Comparison of ENCODE assay signal across 9 cellular contexts in the genomic region with DNA sequence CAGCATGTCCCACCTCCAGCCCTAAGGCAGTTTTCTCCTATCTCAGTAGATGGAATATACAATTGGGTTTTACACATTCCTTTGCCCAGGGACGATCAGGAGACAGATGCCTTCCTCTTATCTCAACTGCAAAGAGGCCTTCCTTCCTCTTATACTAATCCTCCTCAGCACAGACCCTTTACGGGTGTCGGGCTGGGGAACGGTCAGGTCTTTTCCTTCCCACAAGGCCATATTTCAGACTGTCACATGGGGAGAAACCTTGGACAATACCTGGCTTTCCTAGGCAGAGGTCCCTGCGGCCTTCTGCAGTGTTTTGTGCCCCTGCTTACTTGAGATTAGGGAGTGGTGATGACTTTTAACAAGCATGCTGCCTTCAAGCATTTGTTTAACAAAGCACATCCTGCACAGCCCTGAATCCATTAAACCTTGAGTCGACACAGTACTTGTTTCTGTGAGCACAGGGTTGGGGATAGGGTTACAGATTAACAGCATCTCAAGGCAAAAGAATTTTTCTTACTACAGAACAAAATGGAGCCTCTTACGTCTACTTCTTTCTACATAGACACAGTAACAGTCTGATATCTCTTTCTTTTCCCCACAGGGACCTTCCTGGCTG. TPM values are rescaled to one million over a fixed set of nuclear protein-coding genes. Genes with fewer than 3 reads are reported as not detected.
DNase-seq lines count a peak whose midpoint lies in the region; ATAC-seq, FAIRE-seq and TF ChIP-seq lines count a peak whose summit lies in the region.
"Not testable (repeated sequence)": the region's sequence is repeated elsewhere in the genome, so short reads cannot be mapped to it uniquely, and the experiment has no call there.
"Had no signal": no experiment of that assay in that cellular context is flagged by ENCODE, and none has a peak within 500 bp of the region (broad histone marks: within the 10 kb centered on the region; RNA-seq: fewer than 3 reads in every experiment).

No MANE protein-coding gene starts in this region.

- WGBS in thyroid gland, 2 donors: 45 to 55% methylated on average over 7 of the region's 7 CpGs

- not testable (repeated sequence) for ATAC-seq in left lung

- not testable (repeated sequence) for H3K9me3 Mint-ChIP-seq in Calu3 (ENCODE audit: low read depth, unreplicated experiment); IgD-negative memory B cell; astrocyte (ENCODE audit: unreplicated experiment); neural crest cell

- not testable (repeated sequence) for H3K36me3 Mint-ChIP-seq in Calu3 (ENCODE audit: insufficient read depth, unreplicated experiment); IgD-negative memory B cell; astrocyte (ENCODE audit: low read depth, unreplicated experiment); neural crest cell (ENCODE audit: low read depth)

- H3K36me3 ChIP-seq in astrocyte (ENCODE audit: insufficient read depth, low read length); left lung; thyroid gland: not testable (repeated sequence)

- not testable (repeated sequence) for TF ChIP-seq POLR2A in thyroid gland (IDR thresholded peaks at IDR 0.05)

- intact Hi-C loops in Calu3 (cut with micrococcal nuclease; ENCODE audit: unreplicated experiment); left lung (cut with DNase I); thyroid gland (cut with DNase I): not testable (repeated sequence)

- not testable (repeated sequence) for H3K4me2 ChIP-seq in astrocyte (ENCODE audit: low read length)

- FAIRE-seq in astrocyte (lab: Jason Lieb, UNC): not testable (repeated sequence)

- H3K9me3 ChIP-seq in astrocyte (ENCODE audit: insufficient read depth, low read depth, low read length); left lung; thyroid gland: not testable (repeated sequence)

- not testable (repeated sequence) for H2AFZ ChIP-seq in astrocyte (ENCODE audit: low read depth, low read length)

- not testable (repeated sequence) for TF ChIP-seq CTCF in Calu3 (IDR thresholded peaks at IDR 0.05; ENCODE audit: unreplicated experiment); astrocyte (IDR thresholded peaks at IDR 0.05; ENCODE audit: insufficient read depth, low read depth, low read length); left lung (IDR thresholded peaks at IDR 0.05); neural crest cell (conservative IDR thresholded peaks at IDR 0.05); thyroid gland (IDR thresholded peaks at IDR 0.05)

- not testable (repeated sequence) for H3K9ac ChIP-seq in astrocyte (ENCODE audit: low read length)

- not testable (repeated sequence) for H3K79me2 ChIP-seq in astrocyte (ENCODE audit: insufficient read depth, low read length)

- H3K4me3 ChIP-seq in astrocyte (ENCODE audit: insufficient read depth, low read depth, low read length); left lung; thyroid gland (replicated peaks in 1 of 3): not testable (repeated sequence)

- not testable (repeated sequence) for H3K27me3 ChIP-seq in astrocyte (ENCODE audit: insufficient read depth, low read length); left lung; thyroid gland

- H3K4me1 ChIP-seq in astrocyte (ENCODE audit: insufficient read depth, low read length): not testable (repeated sequence)
- H3K4me1 ChIP-seq in left lung: peaks cover 11 to 17% of the 10 kb centered on the region in 2 donors
- peaks cover 14 to 26% of the 10 kb centered on the region in 2 donors for H3K4me1 ChIP-seq in thyroid gland

- not testable (repeated sequence) for DNase-seq in Calu3; astrocyte (ENCODE audit: low read depth); left lung; neural crest cell (ENCODE audit: low read depth, low spot score); thyroid gland
- DNase-seq in OCI-M2 (lab: John Stamatoyannopoulos, UW; ENCODE audit: unreplicated experiment) (peak; percentile 15), fibroblast of gingiva (ENCODE audit: low read depth) (peak; percentile 14)

- not testable (repeated sequence) for H4K20me1 ChIP-seq in astrocyte (ENCODE audit: insufficient read depth, low read length)

- CTCF ChIA-PET in Calu3 (lab: Charles Lee): not testable (repeated sequence)

- H3K4me1 Mint-ChIP-seq in Calu3 (ENCODE audit: low read depth, unreplicated experiment): peaks cover 18% of the 10 kb centered on the region
- H3K4me1 Mint-ChIP-seq in IgD-negative memory B cell: peaks cover 11 to 14% (median 13%) of the 10 kb centered on the region in 3 donors
- peaks cover 24% of the 10 kb centered on the region for H3K4me1 Mint-ChIP-seq in astrocyte (ENCODE audit: low read depth, unreplicated experiment)
- peaks cover 22% of the 10 kb centered on the region for H3K4me1 Mint-ChIP-seq in neural crest cell

- H3K4me3 Mint-ChIP-seq in Calu3 (ENCODE audit: low read depth, unreplicated experiment); astrocyte (ENCODE audit: unreplicated experiment); neural crest cell: not testable (repeated sequence)
- H3K4me3 Mint-ChIP-seq in IgD-negative memory B cell: peak overlapping the region in 2 of 4 donors; percentile 22 to 60

- not testable (repeated sequence) for H3K27ac ChIP-seq in astrocyte (ENCODE audit: low read depth, low read length)
- peak overlapping the region; percentile 25 to 62 for H3K27ac ChIP-seq in left lung
- peak overlapping the region; percentile 45 to 69 (median 60) for H3K27ac ChIP-seq in thyroid gland

- BruUV-seq in Calu3 (replicated peaks; lab: Mats Ljungman, UMichigan): TSS peak; percentile 37

- H3K27me3 Mint-ChIP-seq in Calu3 (ENCODE audit: unreplicated experiment); IgD-negative memory B cell; astrocyte (ENCODE audit: low read depth, unreplicated experiment); neural crest cell (ENCODE audit: low read depth): not testable (repeated sequence)

- not testable (repeated sequence) for H3K27ac Mint-ChIP-seq in Calu3 (ENCODE audit: unreplicated experiment)
- H3K27ac Mint-ChIP-seq in IgD-negative memory B cell (peak overlapping the region in 2 of 3 donors; percentile 5 to 57), astrocyte (ENCODE audit: unreplicated experiment) (peak overlapping the region; percentile 4), neural crest cell (ENCODE audit: unreplicated experiment) (peak overlapping the region; percentile 84)

RNA-seq across cellular contexts. Expression of gene GGT1, which starts 27.9 kb away (rescaled TPM):
- 63.8 and 79.3 TPM in 2 replicates for total RNA-seq in Calu3 (2022)
- polyA plus RNA-seq in IgD-negative memory B cell: 10.8 TPM
- 2.9 and 3.1 TPM in 2 replicates for total RNA-seq in astrocyte
- total RNA-seq in left lung: 10 to 100 TPM; 42.5 to 96.4 TPM
- total RNA-seq in neural crest cell: 1.4 and 3.3 TPM in 2 replicates
- total RNA-seq in thyroid gland: 10 to 100 TPM; 15.5 to 20.7 (median 18.2) TPM

RNA-seq across cellular contexts. Expression of gene LRRC75B, which starts 38.0 kb away (rescaled TPM):
- 14.4 and 14.5 TPM in 2 replicates for total RNA-seq in Calu3 (2022)
- polyA plus RNA-seq in IgD-negative memory B cell: 0.63 TPM
- total RNA-seq in astrocyte: 5.1 and 6.2 TPM in 2 replicates
- total RNA-seq in left lung: 10 to 100 TPM in 1 of 2 donors, 1 to 10 TPM in 1; 6.8 to 11.4 TPM
- total RNA-seq in neural crest cell: 15.4 and 16.7 TPM in 2 replicates
- total RNA-seq in thyroid gland: 10 to 100 TPM; 18.6 to 51.2 (median 39.6) TPM
- polyA plus RNA-seq: CD8-positive, alpha-beta memory T cell had no signal
